10 cellular contexts compared by ENCODE assay signal in the genomic region with DNA sequence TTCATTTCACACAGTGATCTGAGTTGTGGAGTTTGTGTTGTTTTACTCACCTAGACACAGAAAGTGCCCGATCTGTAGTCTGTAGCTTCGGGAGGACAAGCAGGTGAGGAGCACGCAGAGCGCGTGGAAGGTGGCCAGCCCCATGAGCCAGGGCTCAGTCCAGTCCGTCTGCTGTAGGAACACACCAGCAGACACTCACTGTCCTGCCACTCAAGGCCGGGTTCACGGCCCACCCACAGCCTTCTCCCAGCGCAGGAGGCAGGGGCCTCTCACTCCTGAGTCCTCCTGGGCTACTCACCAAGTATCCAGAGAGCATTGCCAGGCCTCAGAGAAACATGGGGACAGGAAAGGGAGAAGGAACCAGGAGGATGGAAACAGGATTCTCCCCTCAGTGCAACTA. TPM values are rescaled to one million over a fixed set of nuclear protein-coding genes. Genes with fewer than 3 reads are reported as not detected.
DNase-seq lines count a peak whose midpoint lies in the region; ATAC-seq and TF ChIP-seq lines count a peak whose summit lies in the region.
"Had no signal": no experiment of that assay in that cellular context is flagged by ENCODE, and none has a peak within 500 bp of the region (broad histone marks: within the 10 kb centered on the region; RNA-seq: fewer than 3 reads in every experiment).

No MANE protein-coding gene starts in this region.

- intact Hi-C loops in activated CD8-positive, alpha-beta T cell treated with anti-CD3 and anti-CD28 coated beads for 36 hours (cut with micrococcal nuclease), result no loop called here

- DNase-seq in stimulated activated naive CD8-positive, alpha-beta T cell treated with anti-CD3 and anti-CD28 coated beads, Interleukin-15, Interleukin-2, amounts not matched to agents 100 U/mL and 50 U/mL, for 24 hours, result no peak
- no peak for DNase-seq in activated CD8-positive, alpha-beta T cell treated with anti-CD3 and anti-CD28 coated beads for 36 hours
- DNase-seq in iris pigment epithelial cell (ENCODE audit: low read depth), result peak; percentile 30
- DNase-seq in NCI-H82 treated with DMSO at 0.1 percent for 48 hours (lab: John Stamatoyannopoulos, UW; ENCODE audit: unreplicated experiment), result no peak
- DNase-seq in NCI-H187 treated with DMSO at 0.1 percent for 48 hours (lab: John Stamatoyannopoulos, UW), result no peak
- DNase-seq: central memory CD4-positive, alpha-beta T cell; NCI-H1930 had no signal

- H3K27me3 Mint-ChIP-seq in stimulated activated naive CD8-positive, alpha-beta T cell treated with anti-CD3 and anti-CD28 coated beads, Interleukin-15, Interleukin-2, amounts not matched to agents 100 ng/mL and 50 ng/mL, for 24 hours, result no peaks in the 10 kb centered on the region
- H3K27me3 Mint-ChIP-seq in activated CD8-positive, alpha-beta T cell treated with anti-CD3 and anti-CD28 coated beads for 36 hours, result no peaks in the 10 kb centered on the region

- ATAC-seq in stimulated activated naive CD8-positive, alpha-beta T cell treated with anti-CD3 and anti-CD28 coated beads, Interleukin-15, Interleukin-2, amounts not matched to agents 100 U/mL and 50 U/mL, for 24 hours, result no peak
- no peak for ATAC-seq in activated CD8-positive, alpha-beta T cell treated with anti-CD3 and anti-CD28 coated beads for 36 hours
- ATAC-seq in HG02885 (IDR thresholded peaks at IDR 0.05; ENCODE audit: poor library complexity, unreplicated experiment), result no peak
- ATAC-seq in GM21360 (IDR thresholded peaks at IDR 0.05; ENCODE audit: unreplicated experiment), result no peak

- H3K36me3 Mint-ChIP-seq in stimulated activated naive CD8-positive, alpha-beta T cell treated with anti-CD3 and anti-CD28 coated beads, Interleukin-15, Interleukin-2, amounts not matched to agents 100 ng/mL and 50 ng/mL, for 24 hours (ENCODE audit: low read depth), result peaks cover 34% of the 10 kb centered on the region
- H3K36me3 Mint-ChIP-seq in activated CD8-positive, alpha-beta T cell treated with anti-CD3 and anti-CD28 coated beads for 36 hours (ENCODE audit: low read depth), result peaks cover 33% of the 10 kb centered on the region

- no peak for TF ChIP-seq CTCF in activated CD8-positive, alpha-beta T cell treated with anti-CD3 and anti-CD28 coated beads for 36 hours (IDR thresholded peaks at IDR 0.05)

- peak overlapping the region; percentile 92 for H3K4me3 Mint-ChIP-seq in stimulated activated naive CD8-positive, alpha-beta T cell treated with anti-CD3 and anti-CD28 coated beads, Interleukin-15, Interleukin-2, amounts not matched to agents 100 ng/mL and 50 ng/mL, for 24 hours
- peak overlapping the region; percentile 85 for H3K4me3 Mint-ChIP-seq in activated CD8-positive, alpha-beta T cell treated with anti-CD3 and anti-CD28 coated beads for 36 hours

- no peaks in the 10 kb centered on the region for H3K9me3 Mint-ChIP-seq in stimulated activated naive CD8-positive, alpha-beta T cell treated with anti-CD3 and anti-CD28 coated beads, Interleukin-15, Interleukin-2, amounts not matched to agents 100 ng/mL and 50 ng/mL, for 24 hours
- no peaks in the 10 kb centered on the region for H3K9me3 Mint-ChIP-seq in activated CD8-positive, alpha-beta T cell treated with anti-CD3 and anti-CD28 coated beads for 36 hours

- peak overlapping the region; percentile 92 for H3K27ac Mint-ChIP-seq in stimulated activated naive CD8-positive, alpha-beta T cell treated with anti-CD3 and anti-CD28 coated beads, Interleukin-15, Interleukin-2, amounts not matched to agents 100 ng/mL and 50 ng/mL, for 24 hours
- peak overlapping the region; percentile 85 for H3K27ac Mint-ChIP-seq in activated CD8-positive, alpha-beta T cell treated with anti-CD3 and anti-CD28 coated beads for 36 hours

- CTCF ChIA-PET in activated CD8-positive, alpha-beta T cell treated with anti-CD3 and anti-CD28 coated beads for 36 hours (lab: Charles Lee), result no interaction called here

- POLR2A ChIA-PET in activated CD8-positive, alpha-beta T cell treated with anti-CD3 and anti-CD28 coated beads for 36 hours (lab: Charles Lee), result interaction anchor here (0.9 kb wide), 1 partner anchor 9 kb away, joined by 3 read pairs; no protein-coding TSS in a partner anchor

- H3K4me1 Mint-ChIP-seq in stimulated activated naive CD8-positive, alpha-beta T cell treated with anti-CD3 and anti-CD28 coated beads, Interleukin-15, Interleukin-2, amounts not matched to agents 100 ng/mL and 50 ng/mL, for 24 hours (ENCODE audit: low read depth), result peaks cover 49% of the 10 kb centered on the region
- peaks cover 33% of the 10 kb centered on the region for H3K4me1 Mint-ChIP-seq in activated CD8-positive, alpha-beta T cell treated with anti-CD3 and anti-CD28 coated beads for 36 hours (ENCODE audit: low read depth)

RNA-seq across cellular contexts. Expression of a gene that starts 1.7 kb away (rescaled TPM):
- total RNA-seq in activated CD8-positive, alpha-beta T cell treated with anti-CD3 and anti-CD28 coated beads for 36 hours, result 10 to 100 TPM; 34.0 to 34.6 TPM
